In genomic region chr6:160197662-160198061, GRCh38 we compare ENCODE assay signal across 29 cellular contexts.
"Had no signal": no experiment of that assay in that cellular context is flagged by ENCODE, and none has a peak within 500 bp of the region (broad histone marks: within the 10 kb centered on the region; RNA-seq: fewer than 3 reads in every experiment).

No MANE protein-coding gene starts in this region.

- H3K4me1 ChIP-seq: stomach, suprapubic skin, testis, upper lobe of left lung, upper lobe of right lung, uterus had no signal

- H3K4me1 Mint-ChIP-seq: stimulated activated effector memory CD8-positive, alpha-beta T cell treated with anti-CD3 and anti-CD28 coated beads, Interleukin-12 subunit alpha, Interleukin-12 subunit beta, amount 100 ng/mL, for 72 hours; stimulated activated memory B cell treated with anti-CD40 and anti-IgM and Interleukin-4, amounts not matched to agents 10 μg/mL and 1 μg/mL and 100 μg/mL, for 72 hours; stimulated activated naive B cell treated with anti-CD40 and anti-IgM and Interleukin-4, amounts not matched to agents 10 μg/mL and 1 μg/mL and 100 μg/mL, for 72 hours; stimulated activated naive CD8-positive, alpha-beta T cell treated with anti-CD3 and anti-CD28 coated beads, Interleukin-15, amount 100 ng/mL, for 72 hours had no signal

- H3K36me3 ChIP-seq: stomach, suprapubic skin, thoracic aorta, thyroid gland, tibial artery, tibial nerve, transverse colon, upper lobe of left lung, upper lobe of right lung, uterus, vagina had no signal

- H3K36me3 Mint-ChIP-seq: stimulated activated effector memory CD8-positive, alpha-beta T cell treated with anti-CD3 and anti-CD28 coated beads, Interleukin-12 subunit alpha, Interleukin-12 subunit beta, amount 100 ng/mL, for 72 hours; stimulated activated memory B cell treated with anti-CD40 and anti-IgM and Interleukin-4, amounts not matched to agents 10 μg/mL and 1 μg/mL and 100 μg/mL, for 72 hours; stimulated activated naive B cell treated with anti-CD40 and anti-IgM and Interleukin-4, amounts not matched to agents 10 μg/mL and 1 μg/mL and 100 μg/mL, for 72 hours; type B pancreatic cell had no signal

- ATAC-seq: stimulated activated effector memory CD8-positive, alpha-beta T cell treated with anti-CD3 and anti-CD28 coated beads, Interleukin-12 subunit alpha, Interleukin-12 subunit beta, amount 100 ng/mL, for 72 hours; stimulated activated memory B cell treated with anti-CD40 and anti-IgM and Interleukin-4, amounts not matched to agents 10 μg/mL and 1 μg/mL and 100 μg/mL, for 72 hours; stimulated activated naive B cell treated with anti-CD40 and anti-IgM and Interleukin-4, amounts not matched to agents 10 μg/mL and 1 μg/mL and 100 μg/mL, for 72 hours; stimulated activated naive CD8-positive, alpha-beta T cell treated with anti-CD3 and anti-CD28 coated beads, Interleukin-15, amount 100 ng/mL, for 72 hours; stimulated activated naive CD8-positive, alpha-beta T cell treated with anti-CD3 and anti-CD28 coated beads, Interleukin-15, Interleukin-2, amounts not matched to agents 100 U/mL and 50 U/mL, for 24 hours; upper lobe of right lung had no signal

- H3K27me3 Mint-ChIP-seq: stimulated activated memory B cell treated with anti-CD40 and anti-IgM and Interleukin-4, amounts not matched to agents 10 μg/mL and 1 μg/mL and 100 μg/mL, for 72 hours; type B pancreatic cell had no signal

- H3K4me3 ChIP-seq: stomach, suprapubic skin, testis, thoracic aorta, thyroid gland, tibial artery, tibial nerve, transverse colon, upper lobe of left lung, upper lobe of right lung, uterus, vagina had no signal

- H3K4me3 Mint-ChIP-seq: stimulated activated effector memory CD8-positive, alpha-beta T cell treated with anti-CD3 and anti-CD28 coated beads, Interleukin-12 subunit alpha, Interleukin-12 subunit beta, amount 100 ng/mL, for 72 hours; stimulated activated memory B cell treated with anti-CD40 and anti-IgM and Interleukin-4, amounts not matched to agents 10 μg/mL and 1 μg/mL and 100 μg/mL, for 72 hours; stimulated activated naive B cell treated with anti-CD40 and anti-IgM and Interleukin-4, amounts not matched to agents 10 μg/mL and 1 μg/mL and 100 μg/mL, for 72 hours; stimulated activated naive CD8-positive, alpha-beta T cell treated with anti-CD3 and anti-CD28 coated beads, Interleukin-15, amount 100 ng/mL, for 72 hours; stimulated activated naive CD8-positive, alpha-beta T cell treated with anti-CD3 and anti-CD28 coated beads, Interleukin-15, Interleukin-2, amounts not matched to agents 100 ng/mL and 50 ng/mL, for 24 hours; type B pancreatic cell had no signal

- H3K27me3 ChIP-seq: stomach, suprapubic skin, testis, thyroid gland, tibial artery, tibial nerve, transverse colon, upper lobe of left lung, upper lobe of right lung, uterus, vagina had no signal

- H3K27ac ChIP-seq: stomach, suprapubic skin, testis, thoracic aorta, thyroid gland, tibial artery, tibial nerve, upper lobe of left lung, upper lobe of right lung, uterus, vagina had no signal

- H3K27ac Mint-ChIP-seq: stimulated activated effector memory CD8-positive, alpha-beta T cell treated with anti-CD3 and anti-CD28 coated beads, Interleukin-12 subunit alpha, Interleukin-12 subunit beta, amount 100 ng/mL, for 72 hours; stimulated activated memory B cell treated with anti-CD40 and anti-IgM and Interleukin-4, amounts not matched to agents 10 μg/mL and 1 μg/mL and 100 μg/mL, for 72 hours; stimulated activated naive B cell treated with anti-CD40 and anti-IgM and Interleukin-4, amounts not matched to agents 10 μg/mL and 1 μg/mL and 100 μg/mL, for 72 hours; stimulated activated naive CD8-positive, alpha-beta T cell treated with anti-CD3 and anti-CD28 coated beads, Interleukin-15, amount 100 ng/mL, for 72 hours; stimulated activated naive CD8-positive, alpha-beta T cell treated with anti-CD3 and anti-CD28 coated beads, Interleukin-15, Interleukin-2, amounts not matched to agents 100 ng/mL and 50 ng/mL, for 24 hours; type B pancreatic cell had no signal

- H3K9me3 ChIP-seq: testis, thyroid gland, upper lobe of right lung had no signal

- FAIRE-seq: urothelium cell line had no signal

- DNase-seq: stimulated activated CD4-positive, alpha-beta T cell treated with anti-CD3 and anti-CD28 coated beads, Interleukin-2, amount 100 ng/mL, for 48 hours; stimulated activated CD4-positive, alpha-beta T cell treated with anti-CD3 and anti-CD28 coated beads, Interleukin-4, amount 100 ng/mL, for 1 hour; stimulated activated CD4-positive, alpha-beta T cell treated with anti-CD3 and anti-CD28 coated beads, Interleukin-4, amount 100 ng/mL, for 24 hours; stimulated activated CD4-positive, alpha-beta T cell treated with anti-CD3 and anti-CD28 coated beads, Interleukin-4, amount 100 ng/mL, for 4 hours; stimulated activated CD8-positive, alpha-beta memory T cell treated with anti-CD3 and anti-CD28 coated beads, Interleukin-4, amount 100 ng/mL, for 48 hours; stimulated activated naive B cell treated with anti-CD40 and anti-IgM and Interleukin-4, amounts not matched to agents 10 μg/mL and 1 μg/mL and 100 μg/mL, for 72 hours; stimulated activated naive CD4-positive, alpha-beta T cell; stimulated activated naive CD4-positive, alpha-beta T cell treated with Interleukin-2 at 50 U/mL for 16 hours; stimulated activated naive CD8-positive, alpha-beta T cell treated with anti-CD3 and anti-CD28 coated beads, Interleukin-15, amount 100 ng/mL, for 72 hours; stimulated activated naive CD8-positive, alpha-beta T cell treated with anti-CD3 and anti-CD28 coated beads, Interleukin-15, Interleukin-2, amounts not matched to agents 100 U/mL and 50 U/mL, for 24 hours; stomach; substantia nigra; testis; thyroid gland; tibial artery; transverse colon; trophoblast cell; upper lobe of left lung; upper lobe of right lung; uterus had no signal
